In genomic region chr1:59214764-59215208, GRCh38 we compare ENCODE assay signal across 11 cellular contexts.
DNase-seq lines count a peak whose midpoint lies in the region; ATAC-seq and TF ChIP-seq lines count a peak whose summit lies in the region.
"Had no signal": no experiment of that assay in that cellular context is flagged by ENCODE, and none has a peak within 500 bp of the region (broad histone marks: within the 10 kb centered on the region; RNA-seq: fewer than 3 reads in every experiment).

No MANE protein-coding gene starts in this region.

- no peak for TF ChIP-seq POLR2A in IMR-90 (IDR thresholded peaks at IDR 0.05; ENCODE audit: low read depth, low read length)

- peaks cover 6% of the 10 kb centered on the region; the same call in 1 of the 2 replicates for H3K9me1 ChIP-seq in IMR-90 (ENCODE audit: insufficient read depth, low read length)

- no peak overlapping the region; the same call in 1 of the 2 replicates for H3K4ac ChIP-seq in IMR-90 (ENCODE audit: low read depth, low read length)

- TF ChIP-seq RAD21 in IMR-90 (IDR thresholded peaks at IDR 0.05; ENCODE audit: low read length), result no peak

- H3K18ac ChIP-seq in IMR-90 (ENCODE audit: low read depth, low read length), result peak overlapping the region; percentile 66; the same call in 1 of the 2 replicates

- intact Hi-C loops in IMR-90 (cut with micrococcal nuclease), result no loop called here

- dilution Hi-C loops in IMR-90 (cut with HindIII; ENCODE audit: low sequenced_read_pairs, unreplicated experiment), result no loop called here

- H4K20me1 ChIP-seq in IMR-90 (ENCODE audit: insufficient read depth, low read length) (no peaks in the 10 kb centered on the region), fibroblast of lung (ENCODE audit: control insufficient read depth, extremely low read depth, insufficient read depth, low read length) (no peaks in the 10 kb centered on the region), smooth muscle cell (ENCODE audit: low read depth) (no peaks in the 10 kb centered on the region)

- H3K4me3 ChIP-seq in IMR-90 (ENCODE audit: insufficient read depth, low read depth, low read length) (no peak overlapping the region), fibroblast of lung (replicated peaks in 1 of 4; ENCODE audit: control extremely low read depth in 1 of 4, insufficient read depth in 1 of 4, low read depth in 3 of 4, low read length in 4 of 4) (no peak overlapping the region), smooth muscle cell (no peak overlapping the region)

- peak overlapping the region; percentile 87 for H2BK20ac ChIP-seq in IMR-90 (ENCODE audit: low read depth, low read length)

- CTCF ChIA-PET in IMR-90 (lab: Yijun Ruan, JAX), result no interaction called here

- H3K79me2 ChIP-seq in fibroblast of lung (ENCODE audit: control insufficient read depth, insufficient read depth, low read length) (no peaks in the 10 kb centered on the region), smooth muscle cell (ENCODE audit: low read depth) (no peaks in the 10 kb centered on the region)

- H2BK5ac ChIP-seq in IMR-90 (ENCODE audit: low read depth, low read length, poor library complexity, severe bottlenecking), result no peak overlapping the region

- no TSS peak for BruUV-seq in IMR-90 (replicated peaks; lab: Mats Ljungman, UMichigan)

- no peak for TF ChIP-seq CTCF in IMR-90 (conservative IDR thresholded peaks at IDR 0.05; ENCODE audit: low read depth, low read length)
- no peak for TF ChIP-seq CTCF in fibroblast of lung (conservative IDR thresholded peaks at IDR 0.05 in 1 of 2, IDR thresholded peaks at IDR 0.05 in 1 of 2; ENCODE audit: low read depth in 1 of 2, low read length in 2 of 2)
- no peak for TF ChIP-seq CTCF in smooth muscle cell (IDR thresholded peaks at IDR 0.05; ENCODE audit: borderline replicate concordance, insufficient read depth, poor library complexity, severe bottlenecking)

- H3K56ac ChIP-seq in IMR-90 (ENCODE audit: extremely low read depth, insufficient read depth, low read length), result no peak overlapping the region

- no peaks in the 10 kb centered on the region for H3F3A ChIP-seq in smooth muscle cell (ENCODE audit: low read depth)

- no peaks in the 10 kb centered on the region for H3K9me3 ChIP-seq in IMR-90 (ENCODE audit: control insufficient read depth, insufficient read depth, low read length)
- H3K9me3 ChIP-seq in fibroblast of lung (ENCODE audit: control insufficient read depth, insufficient read depth, low read depth, low read length), result no peaks in the 10 kb centered on the region
- no peaks in the 10 kb centered on the region for H3K9me3 ChIP-seq in smooth muscle cell (replicated peaks; ENCODE audit: low read depth)

- H2BK120ac ChIP-seq in IMR-90 (ENCODE audit: low read depth, low read length), result peak overlapping the region; percentile 70

- H3K4me2 ChIP-seq in IMR-90 (ENCODE audit: low read depth, low read length) (no peak overlapping the region), fibroblast of lung (ENCODE audit: extremely low read depth, insufficient read depth, low read length) (no peak overlapping the region), smooth muscle cell (no peak overlapping the region)

- H3K4me1 ChIP-seq in IMR-90 (ENCODE audit: control insufficient read depth, insufficient read depth, low read length) (peaks cover 21% of the 10 kb centered on the region), fibroblast of lung (ENCODE audit: control insufficient read depth, extremely low read depth, insufficient read depth, low read length) (peaks cover 2% of the 10 kb centered on the region), smooth muscle cell (ENCODE audit: low read depth) (no peaks in the 10 kb centered on the region)

- H2AFZ ChIP-seq in IMR-90 (replicated peaks; ENCODE audit: low read length, poor library complexity) (no peak overlapping the region), fibroblast of lung (ENCODE audit: low read length) (no peak overlapping the region), smooth muscle cell (ENCODE audit: low read depth) (peak overlapping the region; percentile 46)

- peak overlapping the region; percentile 5; the same call in 1 of the 2 replicates for H3K14ac ChIP-seq in IMR-90 (replicated peaks; ENCODE audit: low read depth, low read length)

- H2AK9ac ChIP-seq in IMR-90 (replicated peaks; ENCODE audit: low read depth, low read length, poor library complexity), result no peak overlapping the region

- no peak overlapping the region for H3K9ac ChIP-seq in IMR-90 (ENCODE audit: low read depth, low read length)
- no peak overlapping the region for H3K9ac ChIP-seq in fibroblast of lung (ENCODE audit: insufficient read depth, low read length)
- no peak overlapping the region for H3K9ac ChIP-seq in smooth muscle cell (ENCODE audit: low read depth)

- 0 out of 2 replicates have a peak overlapping the region, but pooled peaks have one; percentile 21 for H2AK5ac ChIP-seq in IMR-90 (ENCODE audit: low read depth, low read length)

- H3K27ac ChIP-seq in IMR-90 (ENCODE audit: insufficient read depth, low read length) (peak overlapping the region; percentile 30; the same call in 1 of the 2 replicates), fibroblast of lung (ENCODE audit: insufficient read depth, low read length) (no peak overlapping the region), smooth muscle cell (ENCODE audit: low read depth) (no peak overlapping the region)

- ATAC-seq in IMR-90 (ENCODE audit: low read depth), result peak; percentile 90
- no peak for ATAC-seq in HG02885 (IDR thresholded peaks at IDR 0.05; ENCODE audit: poor library complexity, unreplicated experiment)
- no peak for ATAC-seq in GM21360 (IDR thresholded peaks at IDR 0.05; ENCODE audit: unreplicated experiment)
- ATAC-seq: activated CD4-positive, alpha-beta T cell treated with anti-CD3 and anti-CD28 coated beads for 36 hours had no signal

- H2BK15ac ChIP-seq in IMR-90 (ENCODE audit: low read depth, low read length), result 0 out of 3 replicates have a peak overlapping the region, but pooled peaks have one; percentile 62

- H3K36me3 ChIP-seq in IMR-90 (ENCODE audit: control insufficient read depth, insufficient read depth, low read length), result no peaks in the 10 kb centered on the region
- no peaks in the 10 kb centered on the region for H3K36me3 ChIP-seq in fibroblast of lung (ENCODE audit: control insufficient read depth, insufficient read depth, low read length)
- no peaks in the 10 kb centered on the region for H3K36me3 ChIP-seq in smooth muscle cell (ENCODE audit: low read depth)

- H3K27me3 ChIP-seq in IMR-90 (ENCODE audit: control insufficient read depth, insufficient read depth, low read length), result no peaks in the 10 kb centered on the region
- H3K27me3 ChIP-seq in fibroblast of lung (ENCODE audit: control insufficient read depth, insufficient read depth, low read length), result no peaks in the 10 kb centered on the region
- H3K27me3 ChIP-seq in smooth muscle cell (ENCODE audit: low read depth), result no peaks in the 10 kb centered on the region

- no peak overlapping the region; the same call in 1 of the 2 replicates for H4K5ac ChIP-seq in IMR-90 (ENCODE audit: low read depth, low read length)

- in situ Hi-C loops in IMR-90 (cut with MboI; ENCODE audit: low sequenced_read_pairs), result no loop called here

- 10% methylated on average over 2 of the region's 6 CpGs; no CpG with 5 or more reads in 1 of the 2 experiments for WGBS in IMR-90 (ENCODE audit: extremely low coverage in 2 of 2, insufficient read length in 1 of 2), 2 experiments
- WGBS in smooth muscle cell (ENCODE audit: low lambda C conversion rate), result 40% methylated on average over 6 of the region's 6 CpGs

- peak; percentile 74 for DNase-seq in IMR-90
- peak; percentile 92 for DNase-seq in NCI-H69 (lab: John Stamatoyannopoulos, UW)
- DNase-seq in fibroblast of lung (ENCODE audit: low read depth in 2 of 2), result peak; percentile 48 to 86
- DNase-seq in smooth muscle cell (lab: John Stamatoyannopoulos, UW; ENCODE audit: unreplicated experiment), result no peak
- no peak for DNase-seq in NCI-H1694 treated with DMSO at 0.1 percent for 48 hours (lab: John Stamatoyannopoulos, UW)
- DNase-seq in retina, result no peak
- DNase-seq: activated CD4-positive, alpha-beta T cell treated with anti-CD3 and anti-CD28 coated beads for 36 hours; activated effector memory CD4-positive, alpha-beta T cell treated with Interleukin-2 at 50 U/mL for 16 hours; midbrain had no signal

- peak overlapping the region; percentile 9; the same call in 1 of the 2 replicates for H4K91ac ChIP-seq in IMR-90 (ENCODE audit: insufficient read depth, low read depth, low read length)

- POLR2A ChIA-PET in IMR-90 (lab: Charles Lee; ENCODE audit: unreplicated experiment), result no interaction called here

- no peak overlapping the region for H4K8ac ChIP-seq in IMR-90 (ENCODE audit: low read depth in 2 of 2, low read length in 2 of 2)

- no peaks in the 10 kb centered on the region for H3K79me1 ChIP-seq in IMR-90 (ENCODE audit: low read depth in 1 of 2, low read length in 2 of 2)

- 0 out of 2 replicates have a peak overlapping the region, but pooled peaks have one; percentile 17 for H3K23ac ChIP-seq in IMR-90 (ENCODE audit: low read depth, low read length)

TF ChIP-seq in IMR-90, 13 proteins besides CTCF, POLR2A, EP300 and RAD21 (continues in another document):
- TF ChIP-seq USF2 (IDR thresholded peaks at IDR 0.05; ENCODE audit: low read depth, low read length) (no peak), BHLHE40 (IDR thresholded peaks at IDR 0.05; ENCODE audit: low read depth, low read length) (no peak; the same call in 1 of the 2 replicates), MAZ (IDR thresholded peaks at IDR 0.05; ENCODE audit: borderline replicate concordance, low read depth, low read length) (no peak; the same call in 1 of the 2 replicates), MAFK (IDR thresholded peaks at IDR 0.05; ENCODE audit: low read depth, low read length) (no peak), ELK1 (IDR thresholded peaks at IDR 0.05; ENCODE audit: borderline replicate concordance, low read depth, low read length) (no peak), RCOR1 (IDR thresholded peaks at IDR 0.05; ENCODE audit: insufficient replicate concordance, low read length) (no peak), FOS (IDR thresholded peaks at IDR 0.05; ENCODE audit: low read depth, low read length) (no peak)

Comparison
In these comparisons a context has a peak if more than half of its experiments do, and no peak if none do; other contexts are left out.
1. DNase-seq: peak in IMR-90 (single experiment), NCI-H69 (single experiment) and fibroblast of lung (2 of 2); none in smooth muscle cell (single experiment), NCI-H1694 treated with DMSO at 0.1 percent for 48 hours (single experiment) and retina (single experiment).